In the genomic region with DNA sequence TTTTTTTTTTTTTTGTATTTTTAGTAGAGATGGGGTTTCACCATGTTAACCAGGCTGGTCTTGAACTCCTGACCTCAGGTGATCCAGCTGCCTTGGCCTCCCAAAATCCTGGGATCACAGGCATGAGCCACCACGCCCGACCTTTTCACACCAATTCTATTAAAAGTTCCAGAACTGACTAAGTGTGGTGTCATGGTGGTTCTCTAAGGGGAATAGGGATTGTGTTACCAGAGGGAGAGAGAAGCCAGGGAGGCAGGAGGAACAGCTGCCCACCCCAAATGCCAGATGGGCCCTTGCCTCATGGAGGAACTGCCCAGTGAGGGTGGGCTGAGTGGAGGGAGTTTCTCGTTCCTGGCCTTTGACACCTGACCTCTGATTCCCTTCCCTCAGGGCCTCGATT, we compare ENCODE assay signal across 22 cellular contexts. TPM values are rescaled to one million over a fixed set of nuclear protein-coding genes. Genes with fewer than 3 reads are reported as not detected.
DNase-seq lines count a peak whose midpoint lies in the region; ATAC-seq and TF ChIP-seq lines count a peak whose summit lies in the region.
"Had no signal": no experiment of that assay in that cellular context is flagged by ENCODE, and none has a peak within 500 bp of the region (broad histone marks: within the 10 kb centered on the region; RNA-seq: fewer than 3 reads in every experiment).

No MANE protein-coding gene starts in this region.

- H3K9me2 ChIP-seq in DOHH2 (replicated peaks; ENCODE audit: control insufficient read depth, low read length), result no peaks in the 10 kb centered on the region

- no peaks in the 10 kb centered on the region for H3K9me3 ChIP-seq in DOHH2 (ENCODE audit: control insufficient read depth, insufficient read depth, low read length)

- no peak for TF ChIP-seq CTCF in DOHH2 (IDR thresholded peaks at IDR 0.05; ENCODE audit: low read depth, low read length, poor library complexity, severe bottlenecking)
- no peak for TF ChIP-seq CTCF in fibroblast of mammary gland (conservative IDR thresholded peaks at IDR 0.05; ENCODE audit: control insufficient read depth, insufficient read depth, low read depth, low read length)

- H3K4me1 ChIP-seq in DOHH2 (ENCODE audit: control insufficient read depth, low read length), result peaks cover 21% of the 10 kb centered on the region

- H3K79me2 ChIP-seq in DOHH2 (ENCODE audit: control insufficient read depth, low read length), result no peaks in the 10 kb centered on the region

- no peaks in the 10 kb centered on the region for H3K27me3 ChIP-seq in DOHH2 (ENCODE audit: control insufficient read depth, low read length)

- no peak for ATAC-seq in activated CD8-positive, alpha-beta T cell treated with anti-CD3 and anti-CD28 coated beads, Interleukin-2, amount 10 ng/mL, durations not matched to agents 7 days and 5 days
- ATAC-seq in HG03097 (IDR thresholded peaks at IDR 0.05; ENCODE audit: low FRiP score, unreplicated experiment), result no peak
- ATAC-seq: HCT116, HepG2, K562, T-cell had no signal

- no peaks in the 10 kb centered on the region for H3K27me3 Mint-ChIP-seq in activated CD8-positive, alpha-beta T cell treated with anti-CD3 and anti-CD28 coated beads, Interleukin-2, amount 10 ng/mL, durations not matched to agents 7 days and 5 days (ENCODE audit: low read depth)
- H3K27me3 Mint-ChIP-seq: T-cell had no signal

- H4K20me1 ChIP-seq in DOHH2 (ENCODE audit: control insufficient read depth, insufficient read depth, low read depth, low read length), result no peaks in the 10 kb centered on the region

- peaks cover 8% of the 10 kb centered on the region; the same call in 1 of the 2 replicates for H3F3A ChIP-seq in DOHH2 (ENCODE audit: control insufficient read depth, insufficient read depth)

- DNase-seq in LHCN-M2 (ENCODE audit: low read depth), result peak; percentile 67
- peak; percentile 26 for DNase-seq in fibroblast of mammary gland (ENCODE audit: low read depth)
- no peak for DNase-seq in activated CD8-positive, alpha-beta T cell treated with anti-CD3 and anti-CD28 coated beads, Interleukin-2, amount 10 ng/mL, durations not matched to agents 7 days and 5 days
- no peak for DNase-seq in A172 (ENCODE audit: low spot score)
- DNase-seq: CD8-positive, alpha-beta memory T cell; DMS153; DND-41; Kasumi-1; NCI-H1105; NCI-H1436 treated with DMSO at 0.1 percent for 48 hours; NCI-H187 treated with DMSO at 0.1 percent for 48 hours; NCI-H446; NCI-H524 treated with DMSO at 0.1 percent for 48 hours; NCI-H774; Right ventricle myocardium superior; T-cell had no signal

- H3K27ac Mint-ChIP-seq in activated CD8-positive, alpha-beta T cell treated with anti-CD3 and anti-CD28 coated beads, Interleukin-2, amount 10 ng/mL, durations not matched to agents 7 days and 5 days, result no peak overlapping the region
- H3K27ac Mint-ChIP-seq: CD14-positive monocyte, T-cell had no signal

- 0 out of 2 replicates have a peak overlapping the region, but pooled peaks have one; percentile 22 for H3K27ac ChIP-seq in DOHH2 (ENCODE audit: low read depth, low read length)

- CTCF ChIA-PET in activated CD8-positive, alpha-beta T cell treated with anti-CD3 and anti-CD28 coated beads, Interleukin-2, amount 10 ng/mL, durations not matched to agents 7 days and 5 days (lab: Charles Lee), result no interaction called here

- no peak overlapping the region for H3K4me2 ChIP-seq in DOHH2 (ENCODE audit: low read length)

- H3K36me3 Mint-ChIP-seq in activated CD8-positive, alpha-beta T cell treated with anti-CD3 and anti-CD28 coated beads, Interleukin-2, amount 10 ng/mL, durations not matched to agents 7 days and 5 days (ENCODE audit: low read depth), result peaks cover 69% of the 10 kb centered on the region

- POLR2A ChIA-PET in activated CD8-positive, alpha-beta T cell treated with anti-CD3 and anti-CD28 coated beads, Interleukin-2, amount 10 ng/mL, durations not matched to agents 7 days and 5 days (lab: Charles Lee), result no interaction called here

- peaks cover 26% of the 10 kb centered on the region for H3K36me3 ChIP-seq in DOHH2 (ENCODE audit: control insufficient read depth, low read length)

- H3K9me3 Mint-ChIP-seq in activated CD8-positive, alpha-beta T cell treated with anti-CD3 and anti-CD28 coated beads, Interleukin-2, amount 10 ng/mL, durations not matched to agents 7 days and 5 days (ENCODE audit: insufficient read depth), result no peaks in the 10 kb centered on the region
- H3K9me3 Mint-ChIP-seq: CD8-positive, alpha-beta memory T cell; T-cell had no signal

- H3K4me1 Mint-ChIP-seq in activated CD8-positive, alpha-beta T cell treated with anti-CD3 and anti-CD28 coated beads, Interleukin-2, amount 10 ng/mL, durations not matched to agents 7 days and 5 days (ENCODE audit: low read depth), result peaks cover 20% of the 10 kb centered on the region

- no peak overlapping the region for H3K4me3 ChIP-seq in DOHH2 (ENCODE audit: low read length)
- no peak overlapping the region for H3K4me3 ChIP-seq in fibroblast of mammary gland (ENCODE audit: control insufficient read depth, low read depth, low read length)
- H3K4me3 ChIP-seq: K562 had no signal

- no peak overlapping the region for H3K4me3 Mint-ChIP-seq in activated CD8-positive, alpha-beta T cell treated with anti-CD3 and anti-CD28 coated beads, Interleukin-2, amount 10 ng/mL, durations not matched to agents 7 days and 5 days
- H3K4me3 Mint-ChIP-seq: CD14-positive monocyte; CD8-positive, alpha-beta memory T cell; T-cell had no signal

RNA-seq across cellular contexts. Expression of a gene that starts 5.9 kb away (rescaled TPM):
- 56.2 and 64.1 TPM in 2 replicates for total RNA-seq in LHCN-M2 (2014; rRNA removed)
- 45.6 TPM for polyA plus RNA-seq in LHCN-M2 (2012)
- total RNA-seq in activated CD8-positive, alpha-beta T cell treated with anti-CD3 and anti-CD28 coated beads, Interleukin-2, amount 10 ng/mL, durations not matched to agents 7 days and 5 days, result 10 to 100 TPM; 39.0 to 42.3 TPM
- 77.4 and 78.2 TPM in 2 replicates for total RNA-seq in A172 (2014; rRNA removed; shearing (Covaris generic))

RNA-seq across cellular contexts. Expression of a gene that starts 24.9 kb away (rescaled TPM):
- 0.63 and 0.71 TPM in 2 replicates for total RNA-seq in LHCN-M2 (2014; rRNA removed)
- 3.1 TPM for polyA plus RNA-seq in LHCN-M2 (2012)
- 100 to 1,000 TPM; 127 TPM for total RNA-seq in activated CD8-positive, alpha-beta T cell treated with anti-CD3 and anti-CD28 coated beads, Interleukin-2, amount 10 ng/mL, durations not matched to agents 7 days and 5 days
- 6.6 and 6.9 TPM in 2 replicates for total RNA-seq in A172 (2014; rRNA removed; shearing (Covaris generic))

RNA-seq across cellular contexts. Expression of a gene that starts 47.0 kb away (rescaled TPM):
- total RNA-seq in LHCN-M2 (2014; rRNA removed), result 215 and 240 TPM in 2 replicates
- polyA plus RNA-seq in LHCN-M2 (2012), result 527 TPM
- total RNA-seq in activated CD8-positive, alpha-beta T cell treated with anti-CD3 and anti-CD28 coated beads, Interleukin-2, amount 10 ng/mL, durations not matched to agents 7 days and 5 days, result 100 to 1,000 TPM; 102 to 106 TPM
- 300 and 344 TPM in 2 replicates for total RNA-seq in A172 (2014; rRNA removed; shearing (Covaris generic))

RNA-seq across cellular contexts. Expression of a gene that starts 47.6 kb away (rescaled TPM):
- 261 and 366 TPM in 2 replicates for total RNA-seq in LHCN-M2 (2014; rRNA removed)
- 391 TPM for polyA plus RNA-seq in LHCN-M2 (2012)
- 100 to 1,000 TPM; 154 to 165 TPM for total RNA-seq in activated CD8-positive, alpha-beta T cell treated with anti-CD3 and anti-CD28 coated beads, Interleukin-2, amount 10 ng/mL, durations not matched to agents 7 days and 5 days
- total RNA-seq in A172 (2014; rRNA removed; shearing (Covaris generic)), result 454 and 683 TPM in 2 replicates

RNA-seq across cellular contexts. Expression of a gene that starts 59.6 kb away (rescaled TPM):
- 58.2 and 59.8 TPM in 2 replicates for total RNA-seq in LHCN-M2 (2014; rRNA removed)
- polyA plus RNA-seq in LHCN-M2 (2012), result 21.6 TPM
- 10 to 100 TPM; 42.7 to 43.2 TPM for total RNA-seq in activated CD8-positive, alpha-beta T cell treated with anti-CD3 and anti-CD28 coated beads, Interleukin-2, amount 10 ng/mL, durations not matched to agents 7 days and 5 days
- total RNA-seq in A172 (2014; rRNA removed; shearing (Covaris generic)), result 30.4 and 46.6 TPM in 2 replicates

Comparison
In these comparisons a context has a peak if more than half of its experiments do, and no peak if none do; other contexts are left out.
1. DNase-seq: peak in LHCN-M2 (single experiment) and fibroblast of mammary gland (single experiment); none in activated CD8-positive, alpha-beta T cell treated with anti-CD3 and anti-CD28 coated beads, Interleukin-2, amount 10 ng/mL, durations not matched to agents 7 days and 5 days (single experiment) and A172 (single experiment).
2. RNA of a gene that starts 24.9 kb away (total RNA-seq): 127 TPM in activated CD8-positive, alpha-beta T cell treated with anti-CD3 and anti-CD28 coated beads, Interleukin-2, amount 10 ng/mL, durations not matched to agents 7 days and 5 days; 6.6 to 6.9 TPM in A172 and 0.63 to 0.71 TPM in LHCN-M2; every median in the first group is over 10 times any median in the second.